In genomic region chr1:172727956-172728603, GRCh38 we compare ENCODE assay signal across 8 cellular contexts.
DNase-seq lines count a peak whose midpoint lies in the region; ATAC-seq and TF ChIP-seq lines count a peak whose summit lies in the region.

No MANE protein-coding gene starts in this region.

- H3K4me3 Mint-ChIP-seq in stimulated activated naive CD8-positive, alpha-beta T cell treated with anti-CD3 and anti-CD28 coated beads, Interleukin-15, amount 100 ng/mL, for 72 hours, result no peak overlapping the region

- peak overlapping the region in 1 of 2 donors; percentile 15 for H3K27ac Mint-ChIP-seq in stimulated activated naive CD8-positive, alpha-beta T cell treated with anti-CD3 and anti-CD28 coated beads, Interleukin-15, amount 100 ng/mL, for 72 hours

- H3K4me3 ChIP-seq in MG63, result no peak overlapping the region

- in situ Hi-C loops in GM13976 (cut with MboI; ENCODE audit: low sequenced_read_pairs, unreplicated experiment), result loop anchor here (25.0 kb wide), 1 partner anchor 1084 kb away; the partner anchor contains the start of genes CENPL and DARS2

- peaks cover 13% of the 10 kb centered on the region for H3K4me1 Mint-ChIP-seq in stimulated activated naive CD8-positive, alpha-beta T cell treated with anti-CD3 and anti-CD28 coated beads, Interleukin-15, amount 100 ng/mL, for 72 hours

- ATAC-seq in stimulated activated naive CD8-positive, alpha-beta T cell treated with anti-CD3 and anti-CD28 coated beads, Interleukin-15, amount 100 ng/mL, for 72 hours, result peak; percentile 89
- no peak for ATAC-seq in GM21825 (IDR thresholded peaks at IDR 0.05; ENCODE audit: unreplicated experiment)

- DNase-seq in AML-193 (lab: John Stamatoyannopoulos, UW) (peak; percentile 58 to 60), GM13976 (ENCODE audit: low spot score) (peak; percentile 33), MG63 (peak; percentile 25), iPS DF 19.7 (ENCODE audit: low read depth, low spot score) (peak; percentile 73)
- peak; percentile 50 to 64 for DNase-seq in activated CD4-positive, alpha-beta T cell treated with anti-CD3 and anti-CD28 coated beads, Interleukin-2, amount 50 U/mL, for 48 hours
- DNase-seq in stimulated activated naive CD8-positive, alpha-beta T cell treated with anti-CD3 and anti-CD28 coated beads, Interleukin-15, amount 100 ng/mL, for 72 hours, result peak; percentile 55 to 64
- DNase-seq in effector CD8-positive, alpha-beta T cell (lab: John Stamatoyannopoulos, UW), result no peak

- peaks cover 13% of the 10 kb centered on the region for H3K9me3 ChIP-seq in MG63

- peak; percentile 17 for TF ChIP-seq CTCF in GM13976 (IDR thresholded peaks at IDR 0.05; ENCODE audit: borderline replicate concordance, control extremely low read depth, extremely low read depth, insufficient read depth, missing control alignments)

- H3K36me3 ChIP-seq in MG63, result no peaks in the 10 kb centered on the region

- peaks cover 13% of the 10 kb centered on the region for H3K27me3 Mint-ChIP-seq in stimulated activated naive CD8-positive, alpha-beta T cell treated with anti-CD3 and anti-CD28 coated beads, Interleukin-15, amount 100 ng/mL, for 72 hours

- H3K9me3 Mint-ChIP-seq in stimulated activated naive CD8-positive, alpha-beta T cell treated with anti-CD3 and anti-CD28 coated beads, Interleukin-15, amount 100 ng/mL, for 72 hours, result peaks cover 13 to 18% of the 10 kb centered on the region in 2 donors

- no peaks in the 10 kb centered on the region for H3K27me3 ChIP-seq in MG63
